Comparison of ENCODE assay signal across 17 cellular contexts in the genomic region with DNA sequence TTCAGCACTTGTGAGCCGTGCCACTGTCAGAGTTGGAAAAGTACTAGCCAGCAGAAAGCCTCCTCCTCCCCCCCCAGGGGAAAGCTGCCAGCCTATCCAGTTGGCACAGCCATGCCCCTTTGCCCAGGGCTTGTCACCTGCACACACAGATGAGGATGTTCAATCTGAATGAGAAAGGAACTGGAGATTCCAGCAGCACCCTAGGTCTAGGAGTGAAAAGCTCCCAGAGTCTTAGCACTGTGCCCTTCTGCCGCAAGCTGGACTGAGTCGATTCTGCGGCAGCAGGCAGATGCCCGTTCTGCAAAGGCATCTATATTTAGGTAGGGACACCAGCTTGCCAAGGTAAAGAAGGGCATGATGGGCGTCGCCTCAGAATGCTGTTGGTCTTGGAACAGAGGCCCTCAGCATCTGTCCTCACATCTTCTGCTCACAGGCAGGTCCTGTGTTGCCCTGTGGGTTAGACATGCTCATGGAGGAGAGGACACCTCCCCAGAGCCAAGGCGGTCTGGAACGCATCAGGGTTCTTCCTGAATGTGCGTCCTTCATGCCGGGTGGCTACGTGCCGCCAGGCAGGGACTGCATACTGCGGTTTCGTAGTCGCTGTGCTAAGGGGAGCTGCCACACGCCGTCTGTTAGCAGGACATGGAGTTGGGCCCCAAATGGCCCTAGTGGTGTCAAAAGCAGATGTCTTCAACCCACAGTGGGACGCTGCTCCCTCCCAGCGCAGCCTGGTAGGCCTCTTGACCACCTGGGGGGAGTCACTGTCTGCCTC.
DNase-seq lines count a peak whose midpoint lies in the region; ATAC-seq and TF ChIP-seq lines count a peak whose summit lies in the region.
"Had no signal": no experiment of that assay in that cellular context is flagged by ENCODE, and none has a peak within 500 bp of the region (broad histone marks: within the 10 kb centered on the region; RNA-seq: fewer than 3 reads in every experiment).

No MANE protein-coding gene starts in this region.

- no peaks in the 10 kb centered on the region for H3K9me3 Mint-ChIP-seq in chondrocyte (ENCODE audit: low read depth)
- H3K9me3 Mint-ChIP-seq in effector memory CD8-positive, alpha-beta T cell, result no peaks in the 10 kb centered on the region
- H3K9me3 Mint-ChIP-seq: activated naive CD8-positive, alpha-beta T cell treated with anti-CD3 and anti-CD28 coated beads for 36 hours had no signal

- ATAC-seq in GM19397 (IDR thresholded peaks at IDR 0.05; ENCODE audit: unreplicated experiment), result no peak
- ATAC-seq in effector memory CD8-positive, alpha-beta T cell (replicated peaks), result no peak
- ATAC-seq: activated CD4-positive, CD25-positive, alpha-beta regulatory T cell treated with anti-CD3 and anti-CD28 coated beads, Interleukin-2, amount 50 U/mL, for 24 hours; stimulated activated naive CD8-positive, alpha-beta T cell treated with anti-CD3 and anti-CD28 coated beads, Interleukin-15, Interleukin-2, amounts not matched to agents 100 U/mL and 50 U/mL, for 24 hours had no signal

- DNase-seq in DMS 273 (lab: John Stamatoyannopoulos, UW; ENCODE audit: unreplicated experiment) (peak; percentile 63), DMS 273 treated with DMSO at 0.1 percent for 48 hours (lab: John Stamatoyannopoulos, UW) (no peak), chondrocyte (ENCODE audit: low spot score) (no peak), midbrain (lab: John Stamatoyannopoulos, UW) (peak; percentile 21), superior temporal gyrus (ENCODE audit: extremely low spot score) (peak; percentile 31), COLO668 (lab: John Stamatoyannopoulos, UW; ENCODE audit: unreplicated experiment) (no peak)
- no peak for DNase-seq in effector memory CD8-positive, alpha-beta T cell
- DNase-seq: 8988T; activated CD8-positive, alpha-beta memory T cell treated with anti-CD3 and anti-CD28 coated beads for 24 hours; activated naive CD8-positive, alpha-beta T cell treated with anti-CD3 and anti-CD28 coated beads for 36 hours; dermis blood vessel endothelial cell; GM23248; NCI-H524 treated with DMSO at 0.1 percent for 48 hours; stimulated activated naive CD8-positive, alpha-beta T cell treated with anti-CD3 and anti-CD28 coated beads, Interleukin-15, Interleukin-2, amounts not matched to agents 100 U/mL and 50 U/mL, for 24 hours had no signal

- peak overlapping the region; percentile 82 for H3K27ac Mint-ChIP-seq in chondrocyte (ENCODE audit: unreplicated experiment)
- H3K27ac Mint-ChIP-seq in effector memory CD8-positive, alpha-beta T cell, result no peak overlapping the region
- H3K27ac Mint-ChIP-seq: activated naive CD8-positive, alpha-beta T cell treated with anti-CD3 and anti-CD28 coated beads for 36 hours; B cell had no signal

- peaks cover under 1% of the 10 kb centered on the region for H3K36me3 Mint-ChIP-seq in chondrocyte (ENCODE audit: low read depth)
- peaks cover 16% of the 10 kb centered on the region for H3K36me3 Mint-ChIP-seq in effector memory CD8-positive, alpha-beta T cell (ENCODE audit: insufficient read depth)
- H3K36me3 Mint-ChIP-seq: activated naive CD8-positive, alpha-beta T cell treated with anti-CD3 and anti-CD28 coated beads for 36 hours had no signal

- no peak overlapping the region for H3K4me3 Mint-ChIP-seq in chondrocyte (ENCODE audit: unreplicated experiment)
- no peak overlapping the region for H3K4me3 Mint-ChIP-seq in effector memory CD8-positive, alpha-beta T cell
- H3K4me3 Mint-ChIP-seq: activated naive CD8-positive, alpha-beta T cell treated with anti-CD3 and anti-CD28 coated beads for 36 hours; B cell had no signal

- no peaks in the 10 kb centered on the region for H3K27me3 Mint-ChIP-seq in chondrocyte (ENCODE audit: low read depth)
- no peaks in the 10 kb centered on the region for H3K27me3 Mint-ChIP-seq in effector memory CD8-positive, alpha-beta T cell
- H3K27me3 Mint-ChIP-seq: activated naive CD8-positive, alpha-beta T cell treated with anti-CD3 and anti-CD28 coated beads for 36 hours; B cell had no signal

- peaks cover 55% of the 10 kb centered on the region for H3K4me1 Mint-ChIP-seq in chondrocyte (ENCODE audit: low read depth)
- peaks cover 7 to 10% of the 10 kb centered on the region in 2 donors for H3K4me1 Mint-ChIP-seq in effector memory CD8-positive, alpha-beta T cell (ENCODE audit: low read depth in 2 of 2)
- H3K4me1 Mint-ChIP-seq: activated naive CD8-positive, alpha-beta T cell treated with anti-CD3 and anti-CD28 coated beads for 36 hours; B cell had no signal

- TF ChIP-seq CTCF in chondrocyte (IDR thresholded peaks at IDR 0.05), result no peak

Comparison
In these comparisons a context has a peak if more than half of its experiments do, and no peak if none do; other contexts are left out.
1. DNase-seq: peak in DMS 273 (single experiment), midbrain (single experiment) and superior temporal gyrus (single experiment); none in DMS 273 treated with DMSO at 0.1 percent for 48 hours (single experiment), chondrocyte (single experiment), COLO668 (single experiment) and effector memory CD8-positive, alpha-beta T cell (0 of 3).